12 cellular contexts compared by ENCODE assay signal in genomic region chr22:20510811-20511577, GRCh38. TPM values are rescaled to one million over a fixed set of nuclear protein-coding genes. Genes with fewer than 3 reads are reported as not detected.
DNase-seq lines count a peak whose midpoint lies in the region; ATAC-seq and TF ChIP-seq lines count a peak whose summit lies in the region.
"Had no signal": no experiment of that assay in that cellular context is flagged by ENCODE, and none has a peak within 500 bp of the region (broad histone marks: within the 10 kb centered on the region; RNA-seq: fewer than 3 reads in every experiment).

No MANE protein-coding gene starts in this region.

- peaks cover 22% of the 10 kb centered on the region for H3K4me1 ChIP-seq in Caco-2
- peaks cover 38% of the 10 kb centered on the region for H3K4me1 ChIP-seq in OCI-LY1 (ENCODE audit: insufficient read depth, low read length, severe bottlenecking)
- peaks cover 4% of the 10 kb centered on the region for H3K4me1 ChIP-seq in endodermal cell (ENCODE audit: control insufficient read depth, insufficient read depth, low read length)
- H3K4me1 ChIP-seq in psoas muscle: peaks cover 50% of the 10 kb centered on the region

- H3K4me1 Mint-ChIP-seq in Caco-2 (ENCODE audit: low read depth, unreplicated experiment): peaks cover 33% of the 10 kb centered on the region
- H3K4me1 Mint-ChIP-seq in endodermal cell: peaks cover 30% of the 10 kb centered on the region

- H3K9me2 ChIP-seq in OCI-LY1 (ENCODE audit: low read depth, low read length): no peaks in the 10 kb centered on the region

- BruUV-seq in Caco-2 (replicated peaks; lab: Mats Ljungman, UMichigan): no TSS peak

- no peak for TF ChIP-seq CTCF in Caco-2 (IDR thresholded peaks at IDR 0.05; ENCODE audit: insufficient read depth in 1 of 2, low read depth in 1 of 2, low read length in 1 of 2, severe bottlenecking in 1 of 2, unreplicated experiment in 1 of 2)
- no peak for TF ChIP-seq CTCF in OCI-LY1 (IDR thresholded peaks at IDR 0.05; ENCODE audit: low read length)
- TF ChIP-seq CTCF in endodermal cell (conservative IDR thresholded peaks at IDR 0.05): no peak
- TF ChIP-seq CTCF in psoas muscle (IDR thresholded peaks at IDR 0.05): no peak

- H3K4me3 ChIP-seq in Caco-2 (ENCODE audit: low read depth, low read length) (no peak overlapping the region), OCI-LY1 (ENCODE audit: low read depth, low read length, poor library complexity, severe bottlenecking) (no peak overlapping the region), endodermal cell (ENCODE audit: low read length) (no peak overlapping the region), psoas muscle (no peak overlapping the region)
- H3K4me3 ChIP-seq: ovary, Peyer's patch had no signal

- H3K27ac Mint-ChIP-seq in Caco-2 (ENCODE audit: unreplicated experiment): peak overlapping the region; percentile 89
- peak overlapping the region; percentile 37 for H3K27ac Mint-ChIP-seq in endodermal cell

- H3K9ac ChIP-seq in OCI-LY1 (ENCODE audit: low read length): no peak overlapping the region
- no peak overlapping the region for H3K9ac ChIP-seq in endodermal cell (ENCODE audit: extremely low read depth, low read length, poor library complexity, severe bottlenecking)

- no peak overlapping the region for H3K27ac ChIP-seq in OCI-LY1 (ENCODE audit: low read depth, low read length, poor library complexity, severe bottlenecking)
- H3K27ac ChIP-seq in endodermal cell (ENCODE audit: low read depth, low read length): no peak overlapping the region
- peak overlapping the region; percentile 95 for H3K27ac ChIP-seq in psoas muscle
- H3K27ac ChIP-seq: ovary had no signal

- DNase-seq in Caco-2 (no peak), endodermal cell (no peak), psoas muscle (no peak), NCI-H2227 treated with DMSO at 0.1 percent for 48 hours (lab: John Stamatoyannopoulos, UW) (no peak), NCI-H1092 treated with DMSO at 0.1 percent for 48 hours (lab: John Stamatoyannopoulos, UW) (no peak)
- DNase-seq: activated CD4-positive, alpha-beta memory T cell treated with anti-CD3 and anti-CD28 coated beads, Interleukin-2, amount 10 ng/mL, durations not matched to agents 7 days and 5 days; NCI-H1105 treated with DMSO at 0.1 percent for 48 hours; ovary; Peyer's patch had no signal

- no peaks in the 10 kb centered on the region for H4K20me1 ChIP-seq in OCI-LY1 (ENCODE audit: insufficient read depth, low read length)

- no peak overlapping the region for H3K4me3 Mint-ChIP-seq in Caco-2 (ENCODE audit: unreplicated experiment)
- no peak overlapping the region for H3K4me3 Mint-ChIP-seq in endodermal cell

- H3K36me3 ChIP-seq in Caco-2 (ENCODE audit: control insufficient read depth, insufficient read depth, low read length): no peaks in the 10 kb centered on the region
- H3K36me3 ChIP-seq in OCI-LY1 (ENCODE audit: insufficient read depth, low read length): peaks cover 15% of the 10 kb centered on the region
- peaks cover 20% of the 10 kb centered on the region for H3K36me3 ChIP-seq in endodermal cell (ENCODE audit: control insufficient read depth, insufficient read depth, low read length)
- peaks cover 5 to 6% of the 10 kb centered on the region in 2 donors for H3K36me3 ChIP-seq in psoas muscle (ENCODE audit: insufficient read depth in 1 of 2, low read depth in 1 of 2)
- H3K36me3 ChIP-seq: ovary had no signal

- H3F3A ChIP-seq in OCI-LY1 (ENCODE audit: insufficient read depth, low read length): no peaks in the 10 kb centered on the region

- CTCF ChIA-PET in Caco-2 (lab: Charles Lee): interaction anchor here (0.6 kb wide), 1 partner anchor 1311 kb away, joined by 3 read pairs; no protein-coding TSS in a partner anchor

- H3K9me3 ChIP-seq in Caco-2: no peaks in the 10 kb centered on the region
- H3K9me3 ChIP-seq in OCI-LY1 (ENCODE audit: low read length): no peaks in the 10 kb centered on the region
- H3K9me3 ChIP-seq in endodermal cell (ENCODE audit: control insufficient read depth, low read length): no peaks in the 10 kb centered on the region
- H3K9me3 ChIP-seq in psoas muscle: no peaks in the 10 kb centered on the region
- H3K9me3 ChIP-seq: ovary, Peyer's patch had no signal

- H3K27me3 Mint-ChIP-seq in Caco-2 (ENCODE audit: insufficient read depth, unreplicated experiment) (no peaks in the 10 kb centered on the region), endodermal cell (ENCODE audit: insufficient read depth) (no peaks in the 10 kb centered on the region)
- H3K27me3 Mint-ChIP-seq: activated CD4-positive, alpha-beta memory T cell treated with anti-CD3 and anti-CD28 coated beads, Interleukin-2, amount 10 ng/mL, durations not matched to agents 7 days and 5 days had no signal

- ATAC-seq in psoas muscle (no peak), GM19397 (IDR thresholded peaks at IDR 0.05; ENCODE audit: unreplicated experiment) (no peak), GM18861 (IDR thresholded peaks at IDR 0.05; ENCODE audit: unreplicated experiment) (no peak)

- 88 to 93% methylated on average over 4 to 5 of the region's 10 CpGs for WGBS in endodermal cell (ENCODE audit: insufficient coverage in 1 of 2, insufficient read length in 1 of 2), 2 experiments
- 73 to 83% (median 79%) methylated on average over 10 of the region's 10 CpGs for WGBS in psoas muscle, 3 donors

- intact Hi-C loops in Caco-2 (cut with micrococcal nuclease; ENCODE audit: unreplicated experiment): no loop called here
- intact Hi-C loops in psoas muscle (cut with DNase I): no loop called here

- peaks cover 66% of the 10 kb centered on the region for H3K79me2 ChIP-seq in OCI-LY1 (ENCODE audit: insufficient read depth, low read length)

- peaks cover 27% of the 10 kb centered on the region for H3K36me3 Mint-ChIP-seq in Caco-2 (ENCODE audit: insufficient read depth, unreplicated experiment)
- H3K36me3 Mint-ChIP-seq in endodermal cell (ENCODE audit: low read depth): peaks cover 13% of the 10 kb centered on the region

- no peak overlapping the region for H2AFZ ChIP-seq in OCI-LY1 (ENCODE audit: low read length)

- no peaks in the 10 kb centered on the region for H3K27me3 ChIP-seq in Caco-2 (replicated peaks; ENCODE audit: control insufficient read depth, insufficient read depth, low read length)
- H3K27me3 ChIP-seq in OCI-LY1 (ENCODE audit: insufficient read depth, low read length): no peaks in the 10 kb centered on the region
- H3K27me3 ChIP-seq in endodermal cell (ENCODE audit: control insufficient read depth, insufficient read depth, low read length, poor library complexity, severe bottlenecking): no peaks in the 10 kb centered on the region
- H3K27me3 ChIP-seq in psoas muscle (ENCODE audit: insufficient read depth in 3 of 3, low read length in 2 of 3): no peaks in the 10 kb centered on the region
- H3K27me3 ChIP-seq: ovary, Peyer's patch had no signal

- POLR2A ChIA-PET in Caco-2 (lab: Charles Lee): interaction anchor here (0.6 kb wide), 1 partner anchor 10 kb away, joined by 6 read pairs; no protein-coding TSS in a partner anchor

- H3K9me3 Mint-ChIP-seq in Caco-2 (ENCODE audit: unreplicated experiment): no peaks in the 10 kb centered on the region
- no peaks in the 10 kb centered on the region for H3K9me3 Mint-ChIP-seq in endodermal cell
- H3K9me3 Mint-ChIP-seq: activated CD4-positive, alpha-beta memory T cell treated with anti-CD3 and anti-CD28 coated beads, Interleukin-2, amount 10 ng/mL, durations not matched to agents 7 days and 5 days had no signal

- peak overlapping the region; percentile 95; the same call in 1 of the 2 replicates for H3K4me2 ChIP-seq in OCI-LY1 (ENCODE audit: low read length)

RNA-seq across cellular contexts. Expression of gene MED15, which starts 3.6 kb away (rescaled TPM):
- total RNA-seq in Caco-2 (2022): 94.7 and 104 TPM in 2 replicates
- total RNA-seq in endodermal cell: 10 to 100 TPM; 61.4 to 62.7 TPM
- polyA plus RNA-seq in endodermal cell (2013, experiment 1 of 2): 49.1 TPM
- polyA plus RNA-seq in endodermal cell (2013, experiment 2 of 2): 45.9 TPM
- 10 to 100 TPM; 46.4 to 94.8 (median 73.6) TPM for total RNA-seq in psoas muscle
- 10 to 100 TPM; 33.8 to 61.5 (median 41.5) TPM for polyA plus RNA-seq in psoas muscle

RNA-seq across cellular contexts. Expression of gene KLHL22, which starts 15.4 kb away (rescaled TPM):
- total RNA-seq in Caco-2 (2022) (20.9 and 24.4 TPM in 2 replicates), endodermal cell (10 to 100 TPM; 26.5 to 32.8 TPM), psoas muscle (10 to 100 TPM; 14.6 to 24.3 (median 16.8) TPM)
- polyA plus RNA-seq in endodermal cell (2013, experiment 1 of 2): 23.7 TPM
- polyA plus RNA-seq in endodermal cell (2013, experiment 2 of 2): 23.3 TPM
- polyA plus RNA-seq in psoas muscle: 10 to 100 TPM in 1 of 3 donors, 1 to 10 TPM in 2; 8.4 to 13.9 (median 9.2) TPM
